Comparison of ENCODE assay signal across 1 cellular context in genomic region chrX:30930143-30930542, GRCh38.
TF ChIP-seq lines count a peak whose summit lies in the region.

No MANE protein-coding gene starts in this region.

TF ChIP-seq in HepG2, 621 proteins besides CTCF, POLR2A, EP300 and RAD21:
- TF ChIP-seq ZNF362 (CRISPR knock-in tag; IDR thresholded peaks at IDR 0.05; ENCODE audit: borderline replicate concordance) (peak; percentile 58; the same call in 1 of the 2 replicates), YY1 (IDR thresholded peaks at IDR 0.05; ENCODE audit: insufficient read depth, insufficient replicate concordance, low read depth, low read length) (no peak)
